Comparison of ENCODE assay signal across 8 cellular contexts in genomic region chr12:124036117-124037109, GRCh38.
DNase-seq lines count a peak whose midpoint lies in the region; ATAC-seq and TF ChIP-seq lines count a peak whose summit lies in the region.

No MANE protein-coding gene starts in this region.

- no peaks in the 10 kb centered on the region for H3K36me3 Mint-ChIP-seq in activated CD4-positive, alpha-beta memory T cell treated with anti-CD3 and anti-CD28 coated beads for 36 hours
- H3K36me3 Mint-ChIP-seq in nephron (ENCODE audit: low read depth), result no peaks in the 10 kb centered on the region

- intact Hi-C loops in activated CD4-positive, alpha-beta memory T cell treated with anti-CD3 and anti-CD28 coated beads for 36 hours (cut with micrococcal nuclease), result loop anchor here (1.0 to 2.0 kb wide), 3 partner anchors 284 to 735 kb away; no protein-coding TSS in a partner anchor
- intact Hi-C loops in transverse colon (cut with DNase I; ENCODE audit: low total_unique reads), result loop anchor here (5.0 kb wide), 1 partner anchor 736 kb away; no protein-coding TSS in a partner anchor

- TF ChIP-seq POLR2A in transverse colon (IDR thresholded peaks at IDR 0.05), result no peak

- 30 to 43% methylated on average over 7 to 16 of the region's 16 CpGs for WGBS in transverse colon (ENCODE audit: low coverage in 1 of 2), 2 donors

- H3K4me1 Mint-ChIP-seq in activated CD4-positive, alpha-beta memory T cell treated with anti-CD3 and anti-CD28 coated beads for 36 hours (ENCODE audit: low read depth), result no peaks in the 10 kb centered on the region
- H3K4me1 Mint-ChIP-seq in nephron, result peaks cover 34% of the 10 kb centered on the region

- POLR2A ChIA-PET in activated CD4-positive, alpha-beta memory T cell treated with anti-CD3 and anti-CD28 coated beads for 36 hours (lab: Charles Lee), result no interaction called here

- H3K4me3 ChIP-seq in GM12865 (ENCODE audit: low read depth, low read length), result no peak overlapping the region
- no peak overlapping the region for H3K4me3 ChIP-seq in epithelial cell of proximal tubule (ENCODE audit: low read depth, low read length)
- H3K4me3 ChIP-seq in transverse colon, result no peak overlapping the region

- H3K27me3 ChIP-seq in transverse colon, result no peaks in the 10 kb centered on the region

- no peaks in the 10 kb centered on the region for H3K9me3 ChIP-seq in transverse colon

- no peak for TF ChIP-seq EP300 in transverse colon (IDR thresholded peaks at IDR 0.05; ENCODE audit: low read depth)

- in situ Hi-C loops in transverse colon (cut with MboI; ENCODE audit: low pct_ligation_motif_present in 1 of 4, low pct_unique_long_range_greater_than_20kb in 1 of 4, low sequenced_read_pairs in 3 of 4), result loop anchor here in 2 of 4 donors (10.0 to 25.0 kb wide), 2 partner anchors 276 to 728 kb away; no protein-coding TSS in a partner anchor

- ATAC-seq in HG02759 (IDR thresholded peaks at IDR 0.05; ENCODE audit: unreplicated experiment), result no peak

- TF ChIP-seq CTCF in 22Rv1 (IDR thresholded peaks at IDR 0.05) (peak; percentile 97), GM12865 (IDR thresholded peaks at IDR 0.05; ENCODE audit: insufficient read depth, low read depth, low read length, missing control alignments) (peak; percentile 75), epithelial cell of proximal tubule (conservative IDR thresholded peaks at IDR 0.05; ENCODE audit: low read depth, low read length) (peak; percentile 93), nephron (IDR thresholded peaks at IDR 0.05; ENCODE audit: unreplicated experiment in 3 of 3) (peak; percentile 90 to 95 (median 94)), transverse colon (IDR thresholded peaks at IDR 0.05) (peak; percentile 87 to 93 (median 88))

- H3K9me3 Mint-ChIP-seq in activated CD4-positive, alpha-beta memory T cell treated with anti-CD3 and anti-CD28 coated beads for 36 hours, result no peaks in the 10 kb centered on the region
- H3K9me3 Mint-ChIP-seq in nephron, result no peaks in the 10 kb centered on the region

- H3K27ac ChIP-seq in 22Rv1 (no peak overlapping the region), transverse colon (no peak overlapping the region)

- no peaks in the 10 kb centered on the region for H3K36me3 ChIP-seq in transverse colon

- CTCF ChIA-PET in activated CD4-positive, alpha-beta memory T cell treated with anti-CD3 and anti-CD28 coated beads for 36 hours (lab: Charles Lee), result interaction anchor here (0.6 to 5.0 kb wide), 27 partner anchors 9 to 870 kb away, joined by 3 to 44 read pairs (median 3); no protein-coding TSS in a partner anchor

- H3K27me3 Mint-ChIP-seq in activated CD4-positive, alpha-beta memory T cell treated with anti-CD3 and anti-CD28 coated beads for 36 hours, result peaks cover 4% of the 10 kb centered on the region
- H3K27me3 Mint-ChIP-seq in nephron (ENCODE audit: low read depth), result peaks cover 2% of the 10 kb centered on the region

- no peak overlapping the region for H3K4me3 Mint-ChIP-seq in activated CD4-positive, alpha-beta memory T cell treated with anti-CD3 and anti-CD28 coated beads for 36 hours
- no peak overlapping the region for H3K4me3 Mint-ChIP-seq in nephron

- DNase-seq in GM12865 (ENCODE audit: low read depth), result peak; percentile 43
- DNase-seq in NCI-H2171 (lab: John Stamatoyannopoulos, UW), result peak; percentile 44
- DNase-seq in activated CD4-positive, alpha-beta memory T cell treated with anti-CD3 and anti-CD28 coated beads for 36 hours, result peak; percentile 41
- no peak for DNase-seq in epithelial cell of proximal tubule (ENCODE audit: low read depth)
- peak; percentile 35 for DNase-seq in transverse colon

- H3K27ac Mint-ChIP-seq in activated CD4-positive, alpha-beta memory T cell treated with anti-CD3 and anti-CD28 coated beads for 36 hours, result no peak overlapping the region
- H3K27ac Mint-ChIP-seq in nephron, result peak overlapping the region; percentile 10 to 63 (median 24)

- no peaks in the 10 kb centered on the region for H3K4me1 ChIP-seq in transverse colon
